15 cellular contexts compared by ENCODE assay signal in the genomic region with DNA sequence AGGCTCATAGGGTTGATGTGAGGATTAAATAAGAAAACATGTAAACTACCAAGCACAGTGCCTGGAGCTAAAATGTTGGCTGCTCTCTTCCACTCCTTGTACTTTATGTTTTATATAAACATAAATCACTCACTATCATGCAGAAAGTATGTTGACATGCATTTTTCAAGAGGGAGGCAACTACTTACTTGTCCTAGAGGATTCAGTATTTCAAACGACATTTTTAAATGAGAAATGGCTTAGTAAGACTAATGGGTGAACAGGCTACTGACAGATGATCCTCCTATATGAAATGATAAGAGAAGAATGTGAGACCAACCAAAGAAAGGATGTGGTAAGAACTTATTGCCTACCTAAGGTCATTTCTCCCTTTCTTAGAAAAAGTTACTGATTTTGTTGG. TPM values are rescaled to one million over a fixed set of nuclear protein-coding genes. Genes with fewer than 3 reads are reported as not detected.
DNase-seq lines count a peak whose midpoint lies in the region; ATAC-seq, FAIRE-seq and TF ChIP-seq lines count a peak whose summit lies in the region.
"Had no signal": no experiment of that assay in that cellular context is flagged by ENCODE, and none has a peak within 500 bp of the region (broad histone marks: within the 10 kb centered on the region; RNA-seq: fewer than 3 reads in every experiment).

No MANE protein-coding gene starts in this region.

- TF ChIP-seq POLR2A in GM12892 (IDR thresholded peaks at IDR 0.05; ENCODE audit: low read depth, low read length) = no peak

- intact Hi-C loops in activated CD8-positive, alpha-beta T cell treated with anti-CD3 and anti-CD28 coated beads for 36 hours (cut with micrococcal nuclease) = no loop called here

- CTCF ChIA-PET in activated CD8-positive, alpha-beta T cell treated with anti-CD3 and anti-CD28 coated beads for 36 hours (lab: Charles Lee) = interaction anchor here (1.0 to 1.7 kb wide), 2 partner anchors 17 to 49 kb away, joined by 3 to 4 read pairs; partner anchors contain the start of gene NUP43

- DNase-seq in AG08395 (ENCODE audit: low spot score) (peak; percentile 11), GM12892 (ENCODE audit: insufficient read length) (no peak), fibroblast of peridontal ligament (ENCODE audit: extremely low read depth) (peak; percentile 66), HPDE6-E6E7 (ENCODE audit: extremely low spot score) (no peak), superior temporal gyrus (ENCODE audit: extremely low spot score) (no peak), CD1c-positive myeloid dendritic cell (ENCODE audit: extremely low spot score) (no peak)
- no peak for DNase-seq in activated CD8-positive, alpha-beta T cell treated with anti-CD3 and anti-CD28 coated beads for 36 hours
- DNase-seq: activated CD4-positive, alpha-beta T cell treated with anti-CD3 and anti-CD28 coated beads for 48 hours; DMS79 treated with DMSO at 0.1 percent for 48 hours; hippocampal formation; NCI-H1930; NCI-H526 treated with DMSO at 0.1 percent for 48 hours; T-helper 2 cell had no signal

- no peak overlapping the region for H3K4me3 Mint-ChIP-seq in activated CD8-positive, alpha-beta T cell treated with anti-CD3 and anti-CD28 coated beads for 36 hours

- H3K27me3 Mint-ChIP-seq in activated CD8-positive, alpha-beta T cell treated with anti-CD3 and anti-CD28 coated beads for 36 hours = no peaks in the 10 kb centered on the region

- peak overlapping the region; percentile 7 for H3K27ac Mint-ChIP-seq in activated CD8-positive, alpha-beta T cell treated with anti-CD3 and anti-CD28 coated beads for 36 hours

- peak; percentile 5 for FAIRE-seq in GM12892 (lab: Jason Lieb, UNC)

- H3K9me3 Mint-ChIP-seq in activated CD8-positive, alpha-beta T cell treated with anti-CD3 and anti-CD28 coated beads for 36 hours = no peaks in the 10 kb centered on the region

- peaks cover 23% of the 10 kb centered on the region for H3K4me1 Mint-ChIP-seq in activated CD8-positive, alpha-beta T cell treated with anti-CD3 and anti-CD28 coated beads for 36 hours (ENCODE audit: low read depth)

- POLR2A ChIA-PET in activated CD8-positive, alpha-beta T cell treated with anti-CD3 and anti-CD28 coated beads for 36 hours (lab: Charles Lee) = no interaction called here

- no peak for ATAC-seq in activated CD8-positive, alpha-beta T cell treated with anti-CD3 and anti-CD28 coated beads for 36 hours
- ATAC-seq in GM19467 (IDR thresholded peaks at IDR 0.05; ENCODE audit: unreplicated experiment) = no peak
- ATAC-seq: left lobe of liver had no signal

- TF ChIP-seq CTCF in activated CD8-positive, alpha-beta T cell treated with anti-CD3 and anti-CD28 coated beads for 36 hours (IDR thresholded peaks at IDR 0.05) = no peak

- H3K36me3 Mint-ChIP-seq in activated CD8-positive, alpha-beta T cell treated with anti-CD3 and anti-CD28 coated beads for 36 hours (ENCODE audit: low read depth) = peaks cover 24% of the 10 kb centered on the region

RNA-seq across cellular contexts. Expression of gene LATS1, which starts 21.0 kb away (rescaled TPM):
- 10.3 TPM for polyA plus RNA-seq in GM12892 (2012; ENCODE audit: missing spikeins)
- 10 to 100 TPM; 21.1 to 21.2 TPM for total RNA-seq in activated CD8-positive, alpha-beta T cell treated with anti-CD3 and anti-CD28 coated beads for 36 hours

RNA-seq across cellular contexts. Expression of gene KATNA1, which starts 48.4 kb away (rescaled TPM):
- polyA plus RNA-seq in GM12892 (2012; ENCODE audit: missing spikeins) = 18.9 TPM
- 10 to 100 TPM; 18.8 to 19.7 TPM for total RNA-seq in activated CD8-positive, alpha-beta T cell treated with anti-CD3 and anti-CD28 coated beads for 36 hours

RNA-seq across cellular contexts. Expression of gene NUP43, which starts 49.4 kb away (rescaled TPM):
- polyA plus RNA-seq in GM12892 (2012; ENCODE audit: missing spikeins) = 24.8 TPM
- 10 to 100 TPM; 75.7 to 75.8 TPM for total RNA-seq in activated CD8-positive, alpha-beta T cell treated with anti-CD3 and anti-CD28 coated beads for 36 hours

RNA-seq across cellular contexts. Expression of gene PCMT1, which starts 52.6 kb away (rescaled TPM):
- polyA plus RNA-seq in GM12892 (2012; ENCODE audit: missing spikeins) = 61.4 TPM
- total RNA-seq in activated CD8-positive, alpha-beta T cell treated with anti-CD3 and anti-CD28 coated beads for 36 hours = 100 to 1,000 TPM in 1 of 2 experiments, 10 to 100 TPM in 1; 97.3 to 102 TPM

Comparison
In these comparisons a context has a peak if more than half of its experiments do, and no peak if none do; other contexts are left out.
1. DNase-seq: peak in AG08395 (single experiment) and fibroblast of peridontal ligament (single experiment); none in GM12892 (single experiment), activated CD8-positive, alpha-beta T cell treated with anti-CD3 and anti-CD28 coated beads for 36 hours (single experiment), HPDE6-E6E7 (single experiment), superior temporal gyrus (single experiment) and CD1c-positive myeloid dendritic cell (single experiment).